ENCODE assay signal across 29 cellular contexts in genomic region chr7:80666376-80666775, GRCh38. TPM values are rescaled to one million over a fixed set of nuclear protein-coding genes. Genes with fewer than 3 reads are reported as not detected.
"Had no signal": no experiment of that assay in that cellular context is flagged by ENCODE, and none has a peak within 500 bp of the region (broad histone marks: within the 10 kb centered on the region; RNA-seq: fewer than 3 reads in every experiment).

No MANE protein-coding gene starts in this region.

- H3K27ac ChIP-seq: cardiac muscle cell, esophagus muscularis mucosa, foreskin keratinocyte, neutrophil, right lobe of liver, thoracic aorta had no signal

- H3K4me1 ChIP-seq: right lobe of liver had no signal

- ATAC-seq: activated naive CD4-positive, alpha-beta T cell treated with anti-CD3 and anti-CD28 coated beads, Interleukin-2, amount 50 U/mL, for 72 hours; effector memory CD8-positive, alpha-beta T cell; foreskin keratinocyte; heart right ventricle; left lobe of liver; right lobe of liver; stimulated activated naive CD8-positive, alpha-beta T cell treated with anti-CD3 and anti-CD28 coated beads, Interleukin-15, Interleukin-2, amounts not matched to agents 100 U/mL and 50 U/mL, for 24 hours; T-helper 17 cell had no signal

- H3K27me3 Mint-ChIP-seq: activated CD4-positive, alpha-beta memory T cell treated with anti-CD3 and anti-CD28 coated beads for 36 hours; activated CD4-positive, alpha-beta T cell treated with anti-CD3 and anti-CD28 coated beads, Interleukin-2, amount 10 ng/mL, durations not matched to agents 24 days and 14 days; effector memory CD8-positive, alpha-beta T cell; progenitor cell of endocrine pancreas; T-helper 17 cell had no signal

- H3K27ac Mint-ChIP-seq: activated CD4-positive, alpha-beta memory T cell treated with anti-CD3 and anti-CD28 coated beads for 36 hours; activated CD4-positive, alpha-beta T cell treated with anti-CD3 and anti-CD28 coated beads, Interleukin-2, amount 10 ng/mL, durations not matched to agents 24 days and 14 days; activated naive CD4-positive, alpha-beta T cell treated with anti-CD3 and anti-CD28 coated beads, Interleukin-2, amount 50 U/mL, for 72 hours; activated T-helper 2 cell treated with anti-CD3 and anti-CD28 coated beads, Interferon-gamma antibody, Interleukin-2, Interleukin-4, amounts not matched to agents 10 μg/mL and 5 μg/mL and 100 μg/mL, durations not matched to agents 14 hours and 24 hours and 36 hours; effector memory CD8-positive, alpha-beta T cell; nephron; progenitor cell of endocrine pancreas; T-helper 17 cell had no signal

- FAIRE-seq: urothelium cell line had no signal

- H3K9me3 Mint-ChIP-seq: activated CD4-positive, alpha-beta memory T cell treated with anti-CD3 and anti-CD28 coated beads for 36 hours; activated CD4-positive, alpha-beta T cell treated with anti-CD3 and anti-CD28 coated beads, Interleukin-2, amount 10 ng/mL, durations not matched to agents 24 days and 14 days; activated naive CD4-positive, alpha-beta T cell treated with anti-CD3 and anti-CD28 coated beads, Interleukin-2, amount 50 U/mL, for 72 hours; activated T-helper 2 cell treated with anti-CD3 and anti-CD28 coated beads, Interferon-gamma antibody, Interleukin-2, Interleukin-4, amounts not matched to agents 10 μg/mL and 5 μg/mL and 100 μg/mL, durations not matched to agents 14 hours and 24 hours and 36 hours; nephron had no signal

- H3K4me1 Mint-ChIP-seq: activated CD4-positive, alpha-beta T cell treated with anti-CD3 and anti-CD28 coated beads, Interleukin-2, amount 10 ng/mL, durations not matched to agents 24 days and 14 days; nephron; T-helper 17 cell had no signal

- H3K36me3 Mint-ChIP-seq: activated CD4-positive, alpha-beta memory T cell treated with anti-CD3 and anti-CD28 coated beads for 36 hours; activated naive CD4-positive, alpha-beta T cell treated with anti-CD3 and anti-CD28 coated beads, Interleukin-2, amount 50 U/mL, for 72 hours had no signal

- H3K27me3 ChIP-seq: cardiac muscle cell, esophagus muscularis mucosa, foreskin keratinocyte, heart right ventricle, neutrophil, right lobe of liver had no signal

- H3K4me3 ChIP-seq: cardiac muscle cell, esophagus muscularis mucosa, heart right ventricle, lung, right lobe of liver, thoracic aorta had no signal

- H3K4me3 Mint-ChIP-seq: activated CD4-positive, alpha-beta memory T cell treated with anti-CD3 and anti-CD28 coated beads for 36 hours; activated CD4-positive, alpha-beta T cell treated with anti-CD3 and anti-CD28 coated beads, Interleukin-2, amount 10 ng/mL, durations not matched to agents 24 days and 14 days; effector memory CD8-positive, alpha-beta T cell; nephron; T-helper 17 cell had no signal

- H3K9me3 ChIP-seq: esophagus muscularis mucosa, heart right ventricle, neutrophil, right lobe of liver, thoracic aorta had no signal

- DNase-seq: activated CD4-positive, alpha-beta memory T cell treated with anti-CD3 and anti-CD28 coated beads for 36 hours; activated CD4-positive, alpha-beta T cell treated with anti-CD3 and anti-CD28 coated beads, Interleukin-2, amount 10 ng/mL, durations not matched to agents 24 days and 14 days; activated CD4-positive, CD25-positive, alpha-beta regulatory T cell treated with anti-CD3 and anti-CD28 coated beads, Interleukin-2, amount 50 U/mL, for 72 hours; activated naive CD4-positive, alpha-beta T cell; activated T-cell treated with anti-CD3 and anti-CD28 coated beads, Interleukin-2, amount 50 U/mL, for 48 hours; anterior cingulate cortex; cortex of kidney; effector memory CD8-positive, alpha-beta T cell; foreskin keratinocyte; heart right ventricle; kidney glomerular epithelial cell; right lobe of liver; stimulated activated CD4-positive, alpha-beta T cell treated with anti-CD3 and anti-CD28 coated beads, Interleukin-4, amount 100 ng/mL, for 1 hour; stimulated activated naive CD8-positive, alpha-beta T cell treated with anti-CD3 and anti-CD28 coated beads, Interleukin-15, Interleukin-2, amounts not matched to agents 100 U/mL and 50 U/mL, for 24 hours; T-helper 17 cell; T1000; trophoblast cell had no signal

- H3K36me3 ChIP-seq: cardiac muscle cell, neutrophil, right lobe of liver, thoracic aorta had no signal

RNA-seq across cellular contexts. Expression of gene CD36, which starts 27.9 kb away (rescaled TPM):
- total RNA-seq: activated CD4-positive, alpha-beta memory T cell treated with anti-CD3 and anti-CD28 coated beads for 36 hours; activated CD4-positive, alpha-beta T cell treated with anti-CD3 and anti-CD28 coated beads, Interleukin-2, amount 10 ng/mL, durations not matched to agents 24 days and 14 days; activated CD8-positive, alpha-beta memory T cell treated with anti-CD3 and anti-CD28 coated beads for 36 hours; activated naive CD4-positive, alpha-beta T cell treated with anti-CD3 and anti-CD28 coated beads, Interleukin-2, amount 50 U/mL, for 72 hours; activated T-helper 2 cell treated with anti-CD3 and anti-CD28 coated beads, Interferon-gamma antibody, Interleukin-2, Interleukin-4, amounts not matched to agents 10 μg/mL and 5 μg/mL and 100 μg/mL, durations not matched to agents 14 hours and 24 hours and 36 hours; foreskin keratinocyte had no signal
